In genomic region chr9:97980479-97980803, GRCh38 we compare ENCODE assay signal across 13 cellular contexts. TPM values are rescaled to one million over a fixed set of nuclear protein-coding genes. Genes with fewer than 3 reads are reported as not detected.
DNase-seq lines count a peak whose midpoint lies in the region; ATAC-seq and TF ChIP-seq lines count a peak whose summit lies in the region.
"Had no signal": no experiment of that assay in that cellular context is flagged by ENCODE, and none has a peak within 500 bp of the region (broad histone marks: within the 10 kb centered on the region; RNA-seq: fewer than 3 reads in every experiment).

No MANE protein-coding gene starts in this region.

- no peaks in the 10 kb centered on the region for H3K36me3 ChIP-seq in breast epithelium
- H3K36me3 ChIP-seq in thyroid gland = no peaks in the 10 kb centered on the region
- no peaks in the 10 kb centered on the region for H3K36me3 ChIP-seq in SJCRH30
- H3K36me3 ChIP-seq: right lobe of liver had no signal

- no peak for ATAC-seq in naive thymus-derived CD8-positive, alpha-beta T cell
- no peak for ATAC-seq in GM21360 (IDR thresholded peaks at IDR 0.05; ENCODE audit: unreplicated experiment)
- ATAC-seq: A549, right lobe of liver had no signal

- H3K4me1 ChIP-seq in breast epithelium (peaks cover 0 to 2% of the 10 kb centered on the region in 2 donors), thyroid gland (peaks cover 4 to 10% of the 10 kb centered on the region in 2 donors), SJCRH30 (peaks cover 18% of the 10 kb centered on the region)

- no peaks in the 10 kb centered on the region for H3K36me3 Mint-ChIP-seq in MCF 10A (ENCODE audit: insufficient read depth, unreplicated experiment)
- H3K36me3 Mint-ChIP-seq in naive thymus-derived CD8-positive, alpha-beta T cell = no peaks in the 10 kb centered on the region

- no peak overlapping the region for H3K27ac Mint-ChIP-seq in MCF 10A (ENCODE audit: low read depth, unreplicated experiment)
- peak overlapping the region in 8 of 10 donors; percentile 34 to 96 (median 83) for H3K27ac Mint-ChIP-seq in naive thymus-derived CD8-positive, alpha-beta T cell
- H3K27ac Mint-ChIP-seq: dendritic cell treated with granulocyte-macrophage colony-stimulating factor and Interleukin-4, amounts not matched to agents 40 ng/mL and 50 ng/mL, for 4 days had no signal

- H3K9me3 Mint-ChIP-seq in MCF 10A (ENCODE audit: unreplicated experiment) = no peaks in the 10 kb centered on the region
- H3K9me3 Mint-ChIP-seq in naive thymus-derived CD8-positive, alpha-beta T cell = no peaks in the 10 kb centered on the region
- H3K9me3 Mint-ChIP-seq: dendritic cell treated with granulocyte-macrophage colony-stimulating factor and Interleukin-4, amounts not matched to agents 40 ng/mL and 50 ng/mL, for 4 days; stimulated activated naive CD8-positive, alpha-beta T cell treated with anti-CD3 and anti-CD28 coated beads, Interleukin-15, Interleukin-2, amounts not matched to agents 100 ng/mL and 50 ng/mL, for 24 hours had no signal

- H3K27me3 ChIP-seq in breast epithelium (no peaks in the 10 kb centered on the region), thyroid gland (no peaks in the 10 kb centered on the region), SJCRH30 (no peaks in the 10 kb centered on the region)
- H3K27me3 ChIP-seq: right lobe of liver had no signal

- TF ChIP-seq CTCF in breast epithelium (IDR thresholded peaks at IDR 0.05) (no peak), MCF 10A (IDR thresholded peaks at IDR 0.05; ENCODE audit: unreplicated experiment) (no peak), fibroblast of villous mesenchyme (IDR thresholded peaks at IDR 0.05; ENCODE audit: insufficient read depth, low read depth, low read length) (no peak), thyroid gland (IDR thresholded peaks at IDR 0.05) (no peak)

- CTCF ChIA-PET in MCF 10A (lab: Yijun Ruan, JAX) = interaction anchor here (0.6 to 1.8 kb wide), 4 partner anchors 9 to 275 kb away, joined by 3 to 9 read pairs (median 4); no protein-coding TSS in a partner anchor

- 89 to 91% methylated on average over 4 of the region's 4 CpGs for WGBS in thyroid gland, 2 donors

- H3K4me3 Mint-ChIP-seq in MCF 10A (ENCODE audit: unreplicated experiment) = no peak overlapping the region
- H3K4me3 Mint-ChIP-seq in naive thymus-derived CD8-positive, alpha-beta T cell = no peak overlapping the region
- H3K4me3 Mint-ChIP-seq: dendritic cell treated with granulocyte-macrophage colony-stimulating factor and Interleukin-4, amounts not matched to agents 40 ng/mL and 50 ng/mL, for 4 days; stimulated activated naive CD8-positive, alpha-beta T cell treated with anti-CD3 and anti-CD28 coated beads, Interleukin-15, Interleukin-2, amounts not matched to agents 100 ng/mL and 50 ng/mL, for 24 hours had no signal

- DNase-seq in breast epithelium (ENCODE audit: low spot score in 2 of 2) = peak in 1 of 2 donors; percentile 57
- DNase-seq in MCF 10A (ENCODE audit: unreplicated experiment) = no peak
- peak; percentile 14 for DNase-seq in fibroblast of villous mesenchyme (ENCODE audit: low read depth)
- no peak for DNase-seq in naive thymus-derived CD8-positive, alpha-beta T cell
- DNase-seq in thyroid gland = no peak
- DNase-seq in NOMO-1 treated with DMSO at 0.1 percent for 48 hours (lab: John Stamatoyannopoulos, UW; ENCODE audit: unreplicated experiment) = no peak
- no peak for DNase-seq in SJCRH30
- DNase-seq: activated CD4-positive, CD25-positive, alpha-beta regulatory T cell treated with anti-CD3 and anti-CD28 coated beads, Interleukin-2, amount 50 U/mL, for 72 hours; right lobe of liver had no signal

- no peaks in the 10 kb centered on the region for H3K27me3 Mint-ChIP-seq in MCF 10A (ENCODE audit: insufficient read depth, unreplicated experiment)
- no peaks in the 10 kb centered on the region for H3K27me3 Mint-ChIP-seq in naive thymus-derived CD8-positive, alpha-beta T cell
- H3K27me3 Mint-ChIP-seq: stimulated activated naive CD8-positive, alpha-beta T cell treated with anti-CD3 and anti-CD28 coated beads, Interleukin-15, Interleukin-2, amounts not matched to agents 100 ng/mL and 50 ng/mL, for 24 hours had no signal

- POLR2A ChIA-PET in MCF 10A (lab: Yijun Ruan, JAX) = interaction anchor here (1.2 to 9.5 kb wide), 3 partner anchors 21 to 77 kb away, joined by 3 to 91 read pairs (median 3); partner anchors contain the start of gene TRMO
- POLR2A ChIA-PET in naive thymus-derived CD8-positive, alpha-beta T cell (lab: Charles Lee) = interaction anchor here (9.6 kb wide), 1 partner anchor 59 kb away, joined by 200 read pairs; the partner anchor contains the start of gene TRMO

- no peak overlapping the region for H3K4me3 ChIP-seq in breast epithelium
- no peak overlapping the region for H3K4me3 ChIP-seq in fibroblast of villous mesenchyme (ENCODE audit: low read depth, low read length)
- no peak overlapping the region for H3K4me3 ChIP-seq in thyroid gland (replicated peaks in 1 of 3)
- H3K4me3 ChIP-seq in SJCRH30 = no peak overlapping the region
- H3K4me3 ChIP-seq: A549, right lobe of liver had no signal

- peaks cover 21% of the 10 kb centered on the region for H3K4me1 Mint-ChIP-seq in MCF 10A (ENCODE audit: insufficient read depth, unreplicated experiment)
- H3K4me1 Mint-ChIP-seq in naive thymus-derived CD8-positive, alpha-beta T cell = peaks cover 15 to 38% (median 29%) of the 10 kb centered on the region in 4 donors

- intact Hi-C loops in breast epithelium (cut with DNase I; ENCODE audit: low total_unique reads) = no loop called here
- intact Hi-C loops in MCF 10A (cut with micrococcal nuclease) = no loop called here
- intact Hi-C loops in thyroid gland (cut with DNase I) = loop anchor here (5.0 to 10.0 kb wide), 2 partner anchors 54 to 58 kb away; partner anchors contain the start of gene TRMO

- TF ChIP-seq POLR2A in breast epithelium (IDR thresholded peaks at IDR 0.05) = no peak
- TF ChIP-seq POLR2A in thyroid gland (IDR thresholded peaks at IDR 0.05) = no peak

- H3K9me3 ChIP-seq in breast epithelium (no peaks in the 10 kb centered on the region), thyroid gland (no peaks in the 10 kb centered on the region), SJCRH30 (replicated peaks) (peaks cover 3% of the 10 kb centered on the region; the same call in 1 of the 2 replicates)
- H3K9me3 ChIP-seq: right lobe of liver had no signal

- H3K27ac ChIP-seq in breast epithelium = peak overlapping the region; percentile 53 to 99
- H3K27ac ChIP-seq in thyroid gland = no peak overlapping the region
- no peak overlapping the region for H3K27ac ChIP-seq in SJCRH30
- H3K27ac ChIP-seq: A549, right lobe of liver had no signal

- no TSS peak for BruUV-seq in MCF 10A (replicated peaks; lab: Mats Ljungman, UMichigan)

RNA-seq across cellular contexts. Expression of gene ANP32B, which starts 2.7 kb away (rescaled TPM):
- total RNA-seq in breast epithelium (10 to 100 TPM; 37.0 to 54.7 (median 44.0) TPM), MCF 10A (2022) (218 and 245 TPM in 2 replicates), fibroblast of villous mesenchyme (9.9 and 10.3 TPM in 2 replicates), thyroid gland (10 to 100 TPM; 19.7 to 32.1 (median 27.5) TPM)
- 100 to 1,000 TPM; 200 to 205 TPM for total RNA-seq in naive thymus-derived CD8-positive, alpha-beta T cell
- 100 to 1,000 TPM in 2 of 3 donors, 10 to 100 TPM in 1; 87.8 to 110 (median 108) TPM for polyA plus RNA-seq in naive thymus-derived CD8-positive, alpha-beta T cell
- 40.7 and 45.7 TPM in 2 replicates for total RNA-seq in SJCRH30 (2014; rRNA removed; shearing (Covaris generic))

RNA-seq across cellular contexts. Expression of gene HEMGN, which starts 42.5 kb away (rescaled TPM):
- total RNA-seq in breast epithelium (not detected), MCF 10A (2022) (not detected in 2 replicates), fibroblast of villous mesenchyme (not detected in 2 replicates), thyroid gland (under 1 TPM in 2 of 4 donors, not detected in 2; 0.22 to 0.27 TPM)
- total RNA-seq in naive thymus-derived CD8-positive, alpha-beta T cell = 1 to 10 TPM; 1.9 to 3.4 TPM
- 10 to 100 TPM in 1 of 3 donors, 1 to 10 TPM in 2; 7.6 to 11.0 (median 8.3) TPM for polyA plus RNA-seq in naive thymus-derived CD8-positive, alpha-beta T cell
- not detected in 2 replicates for total RNA-seq in SJCRH30 (2014; rRNA removed; shearing (Covaris generic))
- polyA plus RNA-seq: A549 had no signal

RNA-seq across cellular contexts. Expression of gene TRMO, which starts 58.1 kb away (rescaled TPM):
- total RNA-seq in breast epithelium (10 to 100 TPM; 29.8 to 46.8 (median 35.4) TPM), MCF 10A (2022) (10.0 and 10.3 TPM in 2 replicates), fibroblast of villous mesenchyme (14.5 and 15.5 TPM in 2 replicates), thyroid gland (10 to 100 TPM; 56.6 to 81.6 (median 59.0) TPM)
- total RNA-seq in naive thymus-derived CD8-positive, alpha-beta T cell = 10 to 100 TPM; 40.2 to 51.5 TPM
- polyA plus RNA-seq in naive thymus-derived CD8-positive, alpha-beta T cell = 10 to 100 TPM; 11.7 to 18.0 (median 13.8) TPM
- total RNA-seq in SJCRH30 (2014; rRNA removed; shearing (Covaris generic)) = 15.8 and 17.1 TPM in 2 replicates

Comparison
In these comparisons a context has a peak if more than half of its experiments do, and no peak if none do; other contexts are left out.
1. H3K27ac ChIP-seq: peak in breast epithelium (2 of 2); none in thyroid gland (0 of 3) and SJCRH30 (single experiment).